ENCODE assay signal across 20 cellular contexts in genomic region chr1:10714337-10715114, GRCh38.
DNase-seq lines count a peak whose midpoint lies in the region; TF ChIP-seq lines count a peak whose summit lies in the region.
"Had no signal": no experiment of that assay in that cellular context is flagged by ENCODE, and none has a peak within 500 bp of the region (broad histone marks: within the 10 kb centered on the region; RNA-seq: fewer than 3 reads in every experiment).

No MANE protein-coding gene starts in this region.

- no peak overlapping the region for H3K4me2 ChIP-seq in H9 (ENCODE audit: insufficient read depth, insufficient read length, low read length)

- no peak overlapping the region for H2BK5ac ChIP-seq in H9 (ENCODE audit: insufficient read length, low read length)

- no peak overlapping the region for H3K23ac ChIP-seq in H9 (ENCODE audit: insufficient read length, low read depth, low read length)

- H3K9me3 ChIP-seq in HEK293 (ENCODE audit: control insufficient read depth, insufficient read depth, low read depth, low read length) (no peaks in the 10 kb centered on the region), H9 (ENCODE audit: control insufficient read depth, low read depth, low read length) (no peaks in the 10 kb centered on the region)
- H3K9me3 ChIP-seq: uterus had no signal

- no peak overlapping the region for H3K27ac ChIP-seq in HEK293 (ENCODE audit: extremely low read depth, low read depth, low read length)
- no peak overlapping the region for H3K27ac ChIP-seq in H9 (ENCODE audit: insufficient read length, low read depth, low read length)
- H3K27ac ChIP-seq: GM23248 had no signal

- H3K36me3 Mint-ChIP-seq in H9 (ENCODE audit: insufficient read depth in 1 of 3, low read depth in 3 of 3): no peaks in the 10 kb centered on the region
- H3K36me3 Mint-ChIP-seq: stimulated activated naive B cell treated with anti-CD40 and anti-IgM and Interleukin-4, amounts not matched to agents 10 μg/mL and 1 μg/mL and 100 μg/mL, for 72 hours had no signal

- TF ChIP-seq CTCF in HEK293 (tag by site-specific recombination; IDR thresholded peaks at IDR 0.05) (no peak), H9 (conservative IDR thresholded peaks at IDR 0.05) (no peak)

- H3K4me1 ChIP-seq in HEK293 (ENCODE audit: control insufficient read depth, insufficient read depth, low read length): no peaks in the 10 kb centered on the region
- peaks cover 2% of the 10 kb centered on the region; the same call in 1 of the 2 replicates for H3K4me1 ChIP-seq in H9 (ENCODE audit: insufficient read depth, low read length)

- no peak overlapping the region for H4K8ac ChIP-seq in H9 (replicated peaks; ENCODE audit: insufficient read length, low read depth, low read length)

- H2BK120ac ChIP-seq in H9 (ENCODE audit: low read depth, low read length, poor library complexity, severe bottlenecking): no peak overlapping the region

- H2AFZ ChIP-seq in H9 (ENCODE audit: low read length): no peak overlapping the region
- H2AFZ ChIP-seq: GM23248 had no signal

- no peak overlapping the region for H4K5ac ChIP-seq in H9 (ENCODE audit: insufficient read length, low read depth, low read length)

- no peaks in the 10 kb centered on the region for H3K79me2 ChIP-seq in H9 (ENCODE audit: insufficient read depth, low read length)

- H4K91ac ChIP-seq in H9 (ENCODE audit: insufficient read length, low read depth, low read length): no peak overlapping the region

- no peaks in the 10 kb centered on the region for H3K36me3 ChIP-seq in HEK293 (ENCODE audit: control insufficient read depth in 2 of 2, insufficient read depth in 1 of 2, low read length in 2 of 2)
- H3K36me3 ChIP-seq: uterus had no signal

- no CpG with 5 or more reads among the region's 22 CpGs for WGBS in H9 (ENCODE audit: extremely low coverage, insufficient read length, low lambda C conversion rate)

- no peak overlapping the region for H2BK15ac ChIP-seq in H9 (ENCODE audit: low read depth, low read length)

- H3K27me3 ChIP-seq in H9 (ENCODE audit: insufficient read depth, low read length): no peaks in the 10 kb centered on the region
- H3K27me3 ChIP-seq: uterus had no signal

- H3K4me3 ChIP-seq in HEK293 (ENCODE audit: low read depth, low read length): no peak overlapping the region
- H3K4me3 ChIP-seq: GM23248, uterus had no signal

- H3K4me1 Mint-ChIP-seq in H9: peaks cover 23 to 44% of the 10 kb centered on the region in 2 experiments

- POLR2A ChIA-PET in HEK293 (lab: Yijun Ruan, JAX): no interaction called here

- H3K4ac ChIP-seq in H9 (ENCODE audit: low read depth, low read length): no peak overlapping the region

- no peaks in the 10 kb centered on the region; the same call in 1 of the 2 replicates for H3K27me3 Mint-ChIP-seq in H9 (ENCODE audit: low read depth)

- H3K23me2 ChIP-seq in H9 (ENCODE audit: insufficient read length, low read depth, low read length, poor library complexity, severe bottlenecking): no peaks in the 10 kb centered on the region

- H3K9me3 Mint-ChIP-seq in H9: no peaks in the 10 kb centered on the region
- H3K9me3 Mint-ChIP-seq: nephron; stimulated activated naive B cell treated with anti-CD40 and anti-IgM and Interleukin-4, amounts not matched to agents 10 μg/mL and 1 μg/mL and 100 μg/mL, for 72 hours had no signal

- no peak overlapping the region for H3K56ac ChIP-seq in H9 (ENCODE audit: insufficient read length, low read depth, low read length)

- H3T11ph ChIP-seq in H9 (ENCODE audit: low read length): no peak overlapping the region

- DNase-seq in astrocyte of the hippocampus (ENCODE audit: low read depth, low spot score) (peak; percentile 92), iPS-NIHi11 (ENCODE audit: low spot score) (peak; percentile 68), retina (peak; percentile 93), kidney glomerular epithelial cell (lab: John Stamatoyannopoulos, UW) (no peak), H9 (no peak), foreskin melanocyte (no peak), NCI-H146 treated with DMSO at 0.1 percent for 48 hours (lab: John Stamatoyannopoulos, UW; ENCODE audit: unreplicated experiment) (no peak)
- DNase-seq: activated CD8-positive, alpha-beta memory T cell treated with anti-CD3 and anti-CD28 coated beads, Interleukin-2, amount 50 U/mL, for 48 hours; activated naive CD4-positive, alpha-beta T cell treated with Interleukin-2 at 50 U/mL for 16 hours; AML-193; cerebellar nuclear complex; DMS153; GM23248; MV-4-11; NCI-H774; stimulated activated naive B cell treated with anti-CD40 and anti-IgM and Interleukin-4, amounts not matched to agents 10 μg/mL and 1 μg/mL and 100 μg/mL, for 72 hours; T-helper 2 cell; uterus had no signal

- no peaks in the 10 kb centered on the region for H4K20me1 ChIP-seq in H9 (ENCODE audit: control insufficient read depth, insufficient read depth, insufficient read length)

- no peak overlapping the region for H3K18ac ChIP-seq in H9 (ENCODE audit: insufficient read length, low read depth, low read length)

- H2BK20ac ChIP-seq in H9 (ENCODE audit: low read depth, low read length, poor library complexity, severe bottlenecking): no peak overlapping the region

- no peaks in the 10 kb centered on the region for H3K79me1 ChIP-seq in H9 (ENCODE audit: insufficient read depth, low read depth, low read length, poor library complexity, severe bottlenecking)

- no peak overlapping the region for H2BK12ac ChIP-seq in H9 (ENCODE audit: insufficient read length, low read depth, low read length)

- H3K9ac ChIP-seq in H9 (ENCODE audit: extremely low read depth, insufficient read length, low read length): no peak overlapping the region
- H3K9ac ChIP-seq: GM23248 had no signal

- CTCF ChIA-PET in HEK293 (lab: Yijun Ruan, JAX): interaction anchor here (0.6 to 1.1 kb wide), 3 partner anchors 23 to 170 kb away, joined by 3 to 5 read pairs (median 3); no protein-coding TSS in a partner anchor

- no peak overlapping the region for H2AK5ac ChIP-seq in H9 (ENCODE audit: insufficient read length, low read length)

- H3K4me3 Mint-ChIP-seq in H9: no peak overlapping the region; a peak in 1 of 5 replicates
- H3K4me3 Mint-ChIP-seq: nephron; stimulated activated naive B cell treated with anti-CD40 and anti-IgM and Interleukin-4, amounts not matched to agents 10 μg/mL and 1 μg/mL and 100 μg/mL, for 72 hours had no signal

- no peak overlapping the region for H3K14ac ChIP-seq in H9 (ENCODE audit: insufficient read depth, low read length)

- H3K27ac Mint-ChIP-seq in H9: peak overlapping the region in 1 of 3 experiments; percentile 18; a peak in 2 of 7 replicates
- H3K27ac Mint-ChIP-seq: stimulated activated naive B cell treated with anti-CD40 and anti-IgM and Interleukin-4, amounts not matched to agents 10 μg/mL and 1 μg/mL and 100 μg/mL, for 72 hours had no signal

TF ChIP-seq in HEK293, 187 proteins besides CTCF, POLR2A, EP300 and RAD21 (continues in another document):
- TF ChIP-seq ZSCAN5A (tag by site-specific recombination; IDR thresholded peaks at IDR 0.05) (no peak), ZNF610 (tag by site-specific recombination; IDR thresholded peaks at IDR 0.05; ENCODE audit: borderline replicate concordance) (no peak), ZNF623 (tag by site-specific recombination; IDR thresholded peaks at IDR 0.05) (no peak), ZNF626 (tag by site-specific recombination; IDR thresholded peaks at IDR 0.05) (no peak), ZNF138 (tag by site-specific recombination; IDR thresholded peaks at IDR 0.05; ENCODE audit: borderline replicate concordance) (no peak), ZNF280D (tag by site-specific recombination; IDR thresholded peaks at IDR 0.05) (no peak), GFI1B (tag by site-specific recombination; IDR thresholded peaks at IDR 0.05) (no peak), ZNF350 (tag by site-specific recombination; IDR thresholded peaks at IDR 0.05) (no peak), ZNF354C (tag by site-specific recombination; IDR thresholded peaks at IDR 0.05; ENCODE audit: borderline replicate concordance, low read depth) (no peak), ZXDB (tag by site-specific recombination; IDR thresholded peaks at IDR 0.05) (no peak), PRDM1 (tag by site-specific recombination; IDR thresholded peaks at IDR 0.05) (0 out of 2 replicates have a peak, but pooled peaks have one; percentile 50), ZNF146 (tag by site-specific recombination; IDR thresholded peaks at IDR 0.05) (no peak), GLIS1 (tag by site-specific recombination; IDR thresholded peaks at IDR 0.05) (peak; percentile 15; the same call in 1 of the 2 replicates)

Comparison
In these comparisons a context has a peak if more than half of its experiments do, and no peak if none do; other contexts are left out.
1. DNase-seq: peak in astrocyte of the hippocampus (single experiment), iPS-NIHi11 (single experiment) and retina (single experiment); none in kidney glomerular epithelial cell (single experiment), H9 (single experiment), foreskin melanocyte (single experiment) and NCI-H146 treated with DMSO at 0.1 percent for 48 hours (single experiment).